Comparison of ENCODE assay signal across 16 cellular contexts in genomic region chr16:89892055-89892630, GRCh38. TPM values are rescaled to one million over a fixed set of nuclear protein-coding genes. Genes with fewer than 3 reads are reported as not detected.
DNase-seq lines count a peak whose midpoint lies in the region; ATAC-seq, FAIRE-seq and TF ChIP-seq lines count a peak whose summit lies in the region.
"Had no signal": no experiment of that assay in that cellular context is flagged by ENCODE, and none has a peak within 500 bp of the region (broad histone marks: within the 10 kb centered on the region; RNA-seq: fewer than 3 reads in every experiment).

No MANE protein-coding gene starts in this region.

- no peak overlapping the region for H3K4me2 ChIP-seq in A549
- no peak overlapping the region for H3K4me2 ChIP-seq in H9 (ENCODE audit: insufficient read depth, insufficient read length, low read length)

- H3K4me1 Mint-ChIP-seq in H9, result no peaks in the 10 kb centered on the region
- H3K4me1 Mint-ChIP-seq in central memory CD8-positive, alpha-beta T cell, result peaks cover 16% of the 10 kb centered on the region

- no peak overlapping the region for H3K4me3 Mint-ChIP-seq in H9
- H3K4me3 Mint-ChIP-seq in central memory CD8-positive, alpha-beta T cell, result no peak overlapping the region

- H3K56ac ChIP-seq in H9 (ENCODE audit: insufficient read length, low read depth, low read length), result no peak overlapping the region

- peak; percentile 56 to 57; a peak in 5 of 6 replicates for ATAC-seq in A549
- no peak for ATAC-seq in central memory CD8-positive, alpha-beta T cell (replicated peaks; ENCODE audit: extremely low read depth, poor library complexity, severe bottlenecking)
- no peak for ATAC-seq in GM19023 (IDR thresholded peaks at IDR 0.05; ENCODE audit: unreplicated experiment)

- no peak overlapping the region for H3K18ac ChIP-seq in H9 (ENCODE audit: insufficient read length, low read depth, low read length)

- CTCF ChIA-PET in A549 (lab: Yijun Ruan, JAX), result interaction anchor here (0.8 to 2.3 kb wide), 3 partner anchors 16 to 192 kb away, joined by 3 to 6 read pairs (median 6); no protein-coding TSS in a partner anchor

- H2BK12ac ChIP-seq in H9 (ENCODE audit: insufficient read length, low read depth, low read length), result no peak overlapping the region

- no peak overlapping the region for H3K9ac ChIP-seq in H9 (ENCODE audit: extremely low read depth, insufficient read length, low read length)

- no peak overlapping the region for H2AK5ac ChIP-seq in H9 (ENCODE audit: insufficient read length, low read length)

- no peak overlapping the region for H4K8ac ChIP-seq in H9 (replicated peaks; ENCODE audit: insufficient read length, low read depth, low read length)

- H4K20me1 ChIP-seq in H9 (ENCODE audit: control insufficient read depth, insufficient read depth, insufficient read length), result no peaks in the 10 kb centered on the region

- 0 out of 7 replicates have a peak overlapping the region, but pooled peaks of 1 of the 3 experiments have one; percentile 18 for H3K27ac Mint-ChIP-seq in H9
- H3K27ac Mint-ChIP-seq in central memory CD8-positive, alpha-beta T cell (ENCODE audit: low read depth), result peak overlapping the region; percentile 19

- no peak overlapping the region for H3K4me3 ChIP-seq in A549
- H3K4me3 ChIP-seq: Peyer's patch had no signal

- H2AFZ ChIP-seq in H9 (ENCODE audit: low read length), result no peak overlapping the region

- H2BK5ac ChIP-seq in H9 (ENCODE audit: insufficient read length, low read length), result no peak overlapping the region

- H4K5ac ChIP-seq in H9 (ENCODE audit: insufficient read length, low read depth, low read length), result no peak overlapping the region

- no peak for TF ChIP-seq CTCF in A549 (IDR thresholded peaks at IDR 0.05)
- 0 out of 3 replicates have a peak, but pooled peaks have one; percentile 18 for TF ChIP-seq CTCF in H9 (conservative IDR thresholded peaks at IDR 0.05)

- no peaks in the 10 kb centered on the region for H3K27me3 ChIP-seq in H9 (ENCODE audit: insufficient read depth, low read length)
- H3K27me3 ChIP-seq: Peyer's patch had no signal

- no peaks in the 10 kb centered on the region for H3K79me2 ChIP-seq in H9 (ENCODE audit: insufficient read depth, low read length)

- H3K23me2 ChIP-seq in H9 (ENCODE audit: insufficient read length, low read depth, low read length, poor library complexity, severe bottlenecking), result no peaks in the 10 kb centered on the region

- TF ChIP-seq POLR2A in A549 (IDR thresholded peaks at IDR 0.05; ENCODE audit: low read length), result no peak

- no peaks in the 10 kb centered on the region for H3K27me3 Mint-ChIP-seq in H9 (ENCODE audit: low read depth)
- no peaks in the 10 kb centered on the region for H3K27me3 Mint-ChIP-seq in central memory CD8-positive, alpha-beta T cell

- 91% methylated on average over 14 of the region's 18 CpGs for WGBS in A549 (ENCODE audit: missing lambda C conversion rate)
- WGBS in H9 (ENCODE audit: extremely low coverage, insufficient read length, low lambda C conversion rate), result no CpG with 5 or more reads among the region's 18 CpGs

- no peak overlapping the region for H4K91ac ChIP-seq in H9 (ENCODE audit: insufficient read length, low read depth, low read length)

- H3K4ac ChIP-seq in H9 (ENCODE audit: low read depth, low read length), result no peak overlapping the region

- no peak overlapping the region for H3K14ac ChIP-seq in H9 (ENCODE audit: insufficient read depth, low read length)

- peaks cover 22 to 65% (median 61%) of the 10 kb centered on the region in 3 experiments for H3K36me3 Mint-ChIP-seq in H9 (ENCODE audit: insufficient read depth in 1 of 3, low read depth in 3 of 3)
- H3K36me3 Mint-ChIP-seq in central memory CD8-positive, alpha-beta T cell (ENCODE audit: insufficient read depth), result peaks cover 64% of the 10 kb centered on the region

- H3K9me3 ChIP-seq in A549 (no peaks in the 10 kb centered on the region), H9 (ENCODE audit: control insufficient read depth, low read depth, low read length) (no peaks in the 10 kb centered on the region)
- H3K9me3 ChIP-seq: Peyer's patch had no signal

- DNase-seq in A549 (ENCODE audit: low read depth in 1 of 2, low spot score in 1 of 2), result no peak
- DNase-seq in H9, result no peak
- DNase-seq in central memory CD8-positive, alpha-beta T cell (ENCODE audit: low spot score in 2 of 2), result no peak
- DNase-seq in NCI-H1436 (lab: John Stamatoyannopoulos, UW), result no peak
- DNase-seq in D341Med (ENCODE audit: low spot score), result no peak
- DNase-seq: ACHN, C1 segment of cervical spinal cord, DMS79, NCI-H1105, NCI-H1694, NCI-H2081 treated with DMSO at 0.1 percent for 48 hours, Peyer's patch, Right ventricle myocardium superior, T-helper 1 cell had no signal

- H3K27ac ChIP-seq in A549 (no peak overlapping the region), H9 (ENCODE audit: insufficient read length, low read depth, low read length) (no peak overlapping the region)
- H3K27ac ChIP-seq: Peyer's patch had no signal

- POLR2A ChIA-PET in A549 (lab: Yijun Ruan, JAX), result no interaction called here

- no peaks in the 10 kb centered on the region for H3K9me3 Mint-ChIP-seq in H9
- no peaks in the 10 kb centered on the region for H3K9me3 Mint-ChIP-seq in central memory CD8-positive, alpha-beta T cell

- no peaks in the 10 kb centered on the region for H3K79me1 ChIP-seq in H9 (ENCODE audit: insufficient read depth, low read depth, low read length, poor library complexity, severe bottlenecking)

- FAIRE-seq in A549 (lab: Jason Lieb, UNC), result no peak
- FAIRE-seq: H54 had no signal

- H3K4me1 ChIP-seq in A549, result no peaks in the 10 kb centered on the region
- no peaks in the 10 kb centered on the region for H3K4me1 ChIP-seq in H9 (ENCODE audit: insufficient read depth, low read length)
- H3K4me1 ChIP-seq: Peyer's patch had no signal

- H3T11ph ChIP-seq in H9 (ENCODE audit: low read length), result no peak overlapping the region

- H2BK20ac ChIP-seq in H9 (ENCODE audit: low read depth, low read length, poor library complexity, severe bottlenecking), result no peak overlapping the region

- TF ChIP-seq RAD21 in A549 (conservative IDR thresholded peaks at IDR 0.05 in 1 of 2, IDR thresholded peaks at IDR 0.05 in 1 of 2), result no peak

- H2BK120ac ChIP-seq in H9 (ENCODE audit: low read depth, low read length, poor library complexity, severe bottlenecking), result no peak overlapping the region

- no peak overlapping the region for H3K23ac ChIP-seq in H9 (ENCODE audit: insufficient read length, low read depth, low read length)

- no peak for TF ChIP-seq EP300 in A549 (IDR thresholded peaks at IDR 0.05)

- no peak overlapping the region for H2BK15ac ChIP-seq in H9 (ENCODE audit: low read depth, low read length)

TF ChIP-seq in A549, 52 proteins besides CTCF, POLR2A, EP300 and RAD21 (continues in another document):
- TF ChIP-seq FOSB (CRISPR knock-in tag; IDR thresholded peaks at IDR 0.05) (no peak), E2F6 (IDR thresholded peaks at IDR 0.05; ENCODE audit: borderline replicate concordance, low read depth) (no peak), ZSCAN20 (CRISPR knock-in tag; IDR thresholded peaks at IDR 0.05) (no peak), PHF8 (IDR thresholded peaks at IDR 0.05; ENCODE audit: borderline replicate concordance, low read depth) (no peak), FOXS1 (CRISPR knock-in tag; IDR thresholded peaks at IDR 0.05) (no peak), HES2 (IDR thresholded peaks at IDR 0.05) (no peak), JUN (IDR thresholded peaks at IDR 0.05) (no peak)

RNA-seq across cellular contexts. Expression of gene TCF25, which starts 18.8 kb away (rescaled TPM):
- polyA plus RNA-seq in A549 (2011; rRNA removed) (80.4 and 125 TPM in 2 replicates), A549 (2017; fragmentation: RNase III; extraction: RNeasy Plus Mini Kit Qiagen cat#74134 plus additional on column Dnase treatment) (116 to 125 TPM (median 122 TPM) in 3 replicates)
- polyA plus RNA-seq in A549 (2012; cell fraction: cytosol; rRNA removed), result 137 and 156 TPM in 2 replicates
- 508 and 516 TPM in 2 replicates for polyA plus RNA-seq in A549 (2012; cell fraction: nucleus; rRNA removed)
- 77.0 and 79.2 TPM in 2 replicates for polyA minus RNA-seq in A549 (2011; rRNA and poly(A)+ RNA removed)
- 109 and 124 TPM in 2 replicates for total RNA-seq in H9 (2021)

RNA-seq across cellular contexts. Expression of gene MC1R, which starts 26.5 kb away (rescaled TPM):
- 7.4 and 8.0 TPM in 2 replicates for polyA plus RNA-seq in A549 (2011; rRNA removed)
- 8.8 and 9.5 TPM in 2 replicates for polyA plus RNA-seq in A549 (2012; cell fraction: cytosol; rRNA removed)
- polyA plus RNA-seq in A549 (2012; cell fraction: nucleus; rRNA removed), result 44.8 and 58.2 TPM in 2 replicates
- polyA plus RNA-seq in A549 (2017; fragmentation: RNase III; extraction: RNeasy Plus Mini Kit Qiagen cat#74134 plus additional on column Dnase treatment), result 6.1 to 9.2 TPM (median 8.0 TPM) in 3 replicates
- 8.0 and 10.7 TPM in 2 replicates for polyA minus RNA-seq in A549 (2011; rRNA and poly(A)+ RNA removed)
- total RNA-seq in H9 (2021), result 4.7 TPM in 2 replicates

RNA-seq across cellular contexts. Expression of gene TUBB3, which starts 31.0 kb away (rescaled TPM):
- 48.8 and 48.9 TPM in 2 replicates for polyA plus RNA-seq in A549 (2011; rRNA removed)
- 289 and 332 TPM in 2 replicates for polyA plus RNA-seq in A549 (2012; cell fraction: cytosol; rRNA removed)
- 483 and 655 TPM in 2 replicates for polyA plus RNA-seq in A549 (2012; cell fraction: nucleus; rRNA removed)
- polyA plus RNA-seq in A549 (2017; fragmentation: RNase III; extraction: RNeasy Plus Mini Kit Qiagen cat#74134 plus additional on column Dnase treatment), result 152 to 180 TPM (median 163 TPM) in 3 replicates
- polyA minus RNA-seq in A549 (2011; rRNA and poly(A)+ RNA removed), result 73.7 and 103 TPM in 2 replicates
- 164 and 176 TPM in 2 replicates for total RNA-seq in H9 (2021)

RNA-seq across cellular contexts. Expression of gene DEF8, which starts 56.4 kb away (rescaled TPM):
- polyA plus RNA-seq in A549 (2011; rRNA removed) (63.6 and 69.4 TPM in 2 replicates), A549 (2017; fragmentation: RNase III; extraction: RNeasy Plus Mini Kit Qiagen cat#74134 plus additional on column Dnase treatment) (83.0 to 88.7 TPM (median 86.5 TPM) in 3 replicates)
- polyA plus RNA-seq in A549 (2012; cell fraction: cytosol; rRNA removed), result 154 and 175 TPM in 2 replicates
- polyA plus RNA-seq in A549 (2012; cell fraction: nucleus; rRNA removed), result 262 and 280 TPM in 2 replicates
- 38.2 and 39.0 TPM in 2 replicates for polyA minus RNA-seq in A549 (2011; rRNA and poly(A)+ RNA removed)
- 53.3 and 55.8 TPM in 2 replicates for total RNA-seq in H9 (2021)

Comparison
In these comparisons a context has a peak if more than half of its experiments do, and no peak if none do; other contexts are left out.
1. ATAC-seq: peak in A549 (2 of 2); none in central memory CD8-positive, alpha-beta T cell (single experiment) and GM19023 (single experiment).